8 cellular contexts compared by ENCODE assay signal in the genomic region with DNA sequence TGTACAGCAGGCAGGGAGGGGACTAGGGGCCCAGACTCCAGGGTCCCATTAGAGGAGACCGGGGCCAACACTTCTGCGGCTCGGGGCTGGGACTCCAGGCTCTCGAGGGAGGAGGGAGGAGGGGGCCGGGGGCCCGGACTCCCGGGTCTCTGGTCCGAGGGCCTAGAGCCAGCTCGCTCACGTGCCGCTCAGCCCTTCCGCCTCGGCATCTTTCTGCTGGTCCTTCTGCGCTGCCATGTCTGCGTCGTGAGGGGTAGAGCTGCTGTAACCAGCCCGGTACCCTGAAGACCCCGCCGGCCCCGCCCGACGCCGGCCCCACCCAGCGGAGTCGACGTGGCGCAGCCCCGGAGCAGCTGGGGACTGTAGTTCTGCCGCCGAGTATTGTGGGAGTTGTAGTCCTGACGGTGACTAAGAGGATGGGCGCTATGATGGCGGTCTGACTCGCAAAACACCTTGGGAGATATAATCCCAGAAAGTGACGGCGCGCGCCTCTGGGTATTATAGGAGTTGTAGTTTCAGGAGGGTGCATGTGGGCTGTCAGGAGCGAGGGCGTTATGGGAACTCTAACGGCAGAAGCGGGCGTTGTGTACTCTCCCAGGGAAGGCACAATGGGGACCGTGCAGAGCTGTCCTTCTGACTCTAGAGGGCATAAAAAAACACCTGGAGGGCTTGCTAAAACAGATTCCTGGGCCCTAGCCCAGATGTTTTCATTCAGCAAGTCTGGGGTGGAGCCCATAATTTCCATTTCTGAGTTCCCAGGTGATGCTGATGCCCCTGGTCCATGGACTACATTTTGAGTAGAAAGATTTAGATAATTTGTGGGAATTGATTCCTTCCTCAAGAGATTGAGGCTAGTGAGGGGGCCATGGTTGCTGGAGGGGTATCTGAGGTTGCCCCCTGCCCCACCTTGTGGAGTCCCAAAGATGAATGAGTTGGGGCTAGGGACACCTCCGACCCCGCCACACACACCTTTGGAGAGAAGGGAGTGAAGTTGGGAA. TPM values are rescaled to one million over a fixed set of nuclear protein-coding genes. Genes with fewer than 3 reads are reported as not detected.
DNase-seq lines count a peak whose midpoint lies in the region; ATAC-seq, FAIRE-seq and TF ChIP-seq lines count a peak whose summit lies in the region.

A gene with protein sequence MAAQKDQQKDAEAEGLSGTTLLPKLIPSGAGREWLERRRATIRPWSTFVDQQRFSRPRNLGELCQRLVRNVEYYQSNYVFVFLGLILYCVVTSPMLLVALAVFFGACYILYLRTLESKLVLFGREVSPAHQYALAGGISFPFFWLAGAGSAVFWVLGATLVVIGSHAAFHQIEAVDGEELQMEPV (minus strand): TSS at position 266 of the 998 bp plus-strand sequence. CDS start 29 bp downstream, at position 237.

- peak within 1 kb of the TSS; percentile 94 for H3K4me2 ChIP-seq in OCI-LY3 (ENCODE audit: low read length)
- H3K4me2 ChIP-seq in endothelial cell of umbilical vein (ENCODE audit: insufficient read depth, low read length), result peak within 1 kb of the TSS; percentile 49

- H3K4me1 ChIP-seq in OCI-LY3 (ENCODE audit: low read length), result peaks cover 12% of the 10 kb centered on the region
- H3K4me1 ChIP-seq in endothelial cell of umbilical vein (ENCODE audit: control insufficient read depth, extremely low read depth, insufficient read depth, low read length), result peaks cover 12% of the 10 kb centered on the region

- H3K36me3 Mint-ChIP-seq in Calu3 (ENCODE audit: insufficient read depth, unreplicated experiment), result peaks cover 24% of the 10 kb centered on the region

- no peaks in the 10 kb centered on the region for H3K9me3 Mint-ChIP-seq in Calu3 (ENCODE audit: low read depth, unreplicated experiment)

- H2AFZ ChIP-seq in OCI-LY3 (ENCODE audit: low read depth, low read length) (peak within 1 kb of the TSS; percentile 99), endothelial cell of umbilical vein (ENCODE audit: low read depth, low read length) (peak within 1 kb of the TSS; percentile 84)

- peak within 1 kb of the TSS; percentile 55 for H3K27ac ChIP-seq in OCI-LY3 (ENCODE audit: low read length)
- peak within 1 kb of the TSS; percentile 87 for H3K27ac ChIP-seq in endothelial cell of umbilical vein (ENCODE audit: insufficient read depth, low read depth, low read length)

- no peaks in the 10 kb centered on the region for H3K9me3 ChIP-seq in OCI-LY3 (ENCODE audit: insufficient read depth, low read length)
- no peaks in the 10 kb centered on the region for H3K9me3 ChIP-seq in endothelial cell of umbilical vein (replicated peaks; ENCODE audit: control insufficient read depth, insufficient read depth, low read length)

- TF ChIP-seq POLR2A in endothelial cell of umbilical vein (IDR thresholded peaks at IDR 0.05; ENCODE audit: low read depth, low read length), result no peak

- H4K20me1 ChIP-seq in OCI-LY3 (ENCODE audit: insufficient read depth, low read length) (no peaks in the 10 kb centered on the region), endothelial cell of umbilical vein (replicated peaks; ENCODE audit: control insufficient read depth, extremely low read depth, insufficient read depth, low read length) (no peaks in the 10 kb centered on the region)

- H3K9me1 ChIP-seq in endothelial cell of umbilical vein (replicated peaks; ENCODE audit: control insufficient read depth, extremely low read depth, insufficient read depth, low read length), result no peaks in the 10 kb centered on the region

- peaks cover 23% of the 10 kb centered on the region for H3K4me1 Mint-ChIP-seq in Calu3 (ENCODE audit: low read depth, unreplicated experiment)

- ATAC-seq in GM21423 (IDR thresholded peaks at IDR 0.05; ENCODE audit: unreplicated experiment), result peak; percentile 78

- no peaks in the 10 kb centered on the region for H3K27me3 Mint-ChIP-seq in Calu3 (ENCODE audit: unreplicated experiment)

- TF ChIP-seq CTCF in Calu3 (IDR thresholded peaks at IDR 0.05; ENCODE audit: unreplicated experiment), result no peak
- peak; percentile 62 for TF ChIP-seq CTCF in OCI-LY3 (IDR thresholded peaks at IDR 0.05; ENCODE audit: low read depth, low read length)
- peak in 1 of 2 donors; percentile 33 for TF ChIP-seq CTCF in endothelial cell of umbilical vein (IDR thresholded peaks at IDR 0.05; ENCODE audit: extremely low read depth in 1 of 2, insufficient read depth in 1 of 2, low read depth in 1 of 2, low read length in 2 of 2)

- peaks cover 3% of the 10 kb centered on the region for H3K36me3 ChIP-seq in OCI-LY3 (replicated peaks; ENCODE audit: low read depth, low read length)
- peaks cover 3 to 4% of the 10 kb centered on the region in 2 experiments for H3K36me3 ChIP-seq in endothelial cell of umbilical vein (ENCODE audit: control insufficient read depth in 2 of 2, extremely low read depth in 1 of 2, insufficient read depth in 2 of 2, low read length in 2 of 2)

- peak within 1 kb of the TSS; percentile 68 for H3K27ac Mint-ChIP-seq in Calu3 (ENCODE audit: unreplicated experiment)

- FAIRE-seq in endothelial cell of umbilical vein (lab: Jason Lieb, UNC), result peak; percentile 94

- H3K27me3 ChIP-seq in OCI-LY3 (ENCODE audit: low read depth, low read length) (no peaks in the 10 kb centered on the region), endothelial cell of umbilical vein (ENCODE audit: control insufficient read depth in 2 of 2, insufficient read depth in 2 of 2, low read length in 2 of 2) (no peaks in the 10 kb centered on the region)

- dilution Hi-C loops in endothelial cell of umbilical vein (cut with MboI; ENCODE audit: extremely low pct_ligation_motif_present, low sequenced_read_pairs), result no loop called here

- BruUV-seq in Calu3 (replicated peaks; lab: Mats Ljungman, UMichigan) (no TSS peak), endothelial cell of umbilical vein (replicated peaks; lab: Mats Ljungman, UMichigan) (no TSS peak)

- H3K4me3 ChIP-seq in OCI-LY3 (ENCODE audit: low read length), result peak within 1 kb of the TSS; percentile 91
- peak within 1 kb of the TSS; percentile 52 to 90 (median 68) for H3K4me3 ChIP-seq in endothelial cell of umbilical vein (replicated peaks in 1 of 3; ENCODE audit: insufficient read depth in 1 of 3, low read depth in 1 of 3, low read length in 3 of 3)

- peak within 1 kb of the TSS; percentile 80 for H3K4me3 Mint-ChIP-seq in Calu3 (ENCODE audit: low read depth, unreplicated experiment)

- peak; percentile 93 for DNase-seq in Calu3
- peak; percentile 97 for DNase-seq in HuH-7 (ENCODE audit: low spot score)
- DNase-seq in activated CD8-positive, alpha-beta memory T cell treated with anti-CD3 and anti-CD28 coated beads, Interleukin-2, amount 50 U/mL, for 48 hours, result peak; percentile 92
- DNase-seq in endothelial cell of umbilical vein (ENCODE audit: low read depth, low spot score), result peak; percentile 91
- DNase-seq in middle frontal gyrus (ENCODE audit: extremely low spot score, low spot score), result peak; percentile 82
- peak; percentile 73 to 84 for DNase-seq in stimulated activated CD8-positive, alpha-beta memory T cell treated with anti-CD3 and anti-CD28 coated beads, Interleukin-2, amount 100 ng/mL, for 48 hours (ENCODE audit: low read depth in 2 of 2)

- CTCF ChIA-PET in Calu3 (lab: Charles Lee) (interaction anchor here (0.6 to 2.7 kb wide), 6 partner anchors 24 to 167 kb away, joined by 3 to 9 read pairs (median 5); no protein-coding TSS in a partner anchor), endothelial cell of umbilical vein (lab: Charles Lee) (interaction anchor here (1.1 to 1.7 kb wide), 3 partner anchors 76 to 100 kb away, joined by 3 to 7 read pairs (median 6); a partner anchor contains a TSS)

- intact Hi-C loops in Calu3 (cut with micrococcal nuclease; ENCODE audit: unreplicated experiment), result loop anchor here (10.0 kb wide), 1 partner anchor 165 kb away; a partner anchor contains a TSS
- intact Hi-C loops in endothelial cell of umbilical vein (cut with micrococcal nuclease), result loop anchor here (1.0 to 2.0 kb wide), 3 partner anchors 87 to 133 kb away; no protein-coding TSS in a partner anchor

- H3K79me2 ChIP-seq in OCI-LY3 (ENCODE audit: low read length) (no peaks in the 10 kb centered on the region), endothelial cell of umbilical vein (ENCODE audit: control insufficient read depth, insufficient read depth, low read length) (no peaks in the 10 kb centered on the region)

- POLR2A ChIA-PET in endothelial cell of umbilical vein (lab: Charles Lee), result interaction anchor here (1.0 to 1.3 kb wide), 2 partner anchors 99 to 100 kb away, joined by 3 to 4 read pairs; no protein-coding TSS in a partner anchor

- peak within 1 kb of the TSS; percentile 89 for H3K9ac ChIP-seq in OCI-LY3 (ENCODE audit: low read length)
- H3K9ac ChIP-seq in endothelial cell of umbilical vein (replicated peaks; ENCODE audit: extremely low read depth, insufficient read depth, low read length), result peak within 1 kb of the TSS; percentile 98

TF ChIP-seq in endothelial cell of umbilical vein, 7 proteins besides CTCF, POLR2A, EP300 and RAD21:
- TF ChIP-seq MYC (IDR thresholded peaks at IDR 0.05; ENCODE audit: low read depth, low read length) (peak; percentile 3), EZH2 (IDR thresholded peaks at IDR 0.05; ENCODE audit: borderline replicate concordance, low read depth, low read length, severe bottlenecking) (no peak), POLR2AphosphoS5 (IDR thresholded peaks at IDR 0.05; ENCODE audit: insufficient read depth, low read depth, low read length) (peak; percentile 25)

RNA-seq across cellular contexts. Expression of the gene that starts here (rescaled TPM):
- total RNA-seq in Calu3 (2022), result 116 and 126 TPM in 2 replicates
- 178 and 181 TPM in 2 replicates for total RNA-seq in endothelial cell of umbilical vein
- 591 and 769 TPM in 2 replicates for polyA plus RNA-seq in endothelial cell of umbilical vein
- 219 and 279 TPM in 2 replicates for polyA plus RNA-seq in endothelial cell of umbilical vein (2011; cell fraction: cytosol; rRNA removed)
- polyA plus RNA-seq in endothelial cell of umbilical vein (2011; cell fraction: nucleus; rRNA removed), result 126 and 143 TPM in 2 replicates
- 137 and 242 TPM in 2 replicates for polyA plus RNA-seq in endothelial cell of umbilical vein (2012)
- polyA minus RNA-seq in endothelial cell of umbilical vein, result 129 and 148 TPM in 2 replicates
- polyA minus RNA-seq in endothelial cell of umbilical vein (2011; cell fraction: cytosol; rRNA and poly(A)+ RNA removed), result 23.4 TPM
- 36.3 and 43.2 TPM in 2 replicates for polyA minus RNA-seq in endothelial cell of umbilical vein (2011; cell fraction: nucleus; rRNA and poly(A)+ RNA removed)

Comparison
In these comparisons a context has a peak if more than half of its experiments do, and no peak if none do; other contexts are left out.
1. Peak in every context shown above with its lines: DNase-seq, ATAC-seq, H3K4me3 ChIP-seq and H3K27ac ChIP-seq.